Comparison of ENCODE assay signal across 25 cellular contexts in the genomic region with DNA sequence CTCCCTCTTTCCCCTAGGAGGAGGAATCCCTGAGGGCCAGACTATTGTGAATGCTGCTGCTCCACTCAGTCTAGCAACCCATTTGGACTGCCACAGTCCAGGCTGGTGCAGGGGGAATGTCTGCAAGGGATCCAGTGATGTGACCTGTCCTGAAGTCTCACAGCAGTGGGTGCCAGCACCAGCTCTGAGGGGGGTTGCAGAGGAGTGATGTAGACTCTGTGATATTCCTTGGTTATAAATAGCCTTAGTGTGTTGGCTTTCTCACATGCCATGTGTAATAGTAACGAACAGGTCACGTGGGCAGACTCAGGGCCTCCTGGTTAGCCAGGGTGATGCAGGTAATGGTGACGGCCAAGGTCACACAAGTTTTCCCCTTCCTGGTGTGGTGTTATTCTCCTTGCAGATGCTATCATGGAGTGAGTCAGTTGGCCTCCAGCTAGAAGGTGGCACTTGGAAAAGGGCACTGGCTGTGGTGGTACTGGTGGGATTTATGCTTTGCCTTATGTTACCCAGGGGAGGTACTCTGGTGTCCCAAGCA.
"Had no signal": no experiment of that assay in that cellular context is flagged by ENCODE, and none has a peak within 500 bp of the region (broad histone marks: within the 10 kb centered on the region; RNA-seq: fewer than 3 reads in every experiment).

No MANE protein-coding gene starts in this region.

- H3K27ac Mint-ChIP-seq: activated naive CD4-positive, alpha-beta T cell treated with anti-CD3 and anti-CD28 coated beads, Interleukin-2, amount 50 U/mL, for 72 hours; activated T-cell treated with anti-CD3 and anti-CD28 coated beads, Interleukin-2, amount 50 U/mL, for 24 hours; activated T-helper 17 cell treated with anti-CD3 and anti-CD28 coated beads, Interleukin-2, amount 50 U/mL, for 72 hours; dendritic cell treated with granulocyte-macrophage colony-stimulating factor and Interleukin-4, amounts not matched to agents 40 ng/mL and 50 ng/mL, for 4 days; stimulated activated naive CD8-positive, alpha-beta T cell treated with anti-CD3 and anti-CD28 coated beads, Interleukin-15, Interleukin-2, amounts not matched to agents 100 ng/mL and 50 ng/mL, for 24 hours; T-cell had no signal

- FAIRE-seq: endometrium had no signal

- H3K4me1 ChIP-seq: sigmoid colon, thyroid gland, uterus had no signal

- H3K9me3 ChIP-seq: thyroid gland had no signal

- ATAC-seq: activated naive CD4-positive, alpha-beta T cell treated with anti-CD3 and anti-CD28 coated beads, Interleukin-2, amount 50 U/mL, for 72 hours; activated T-helper 17 cell treated with anti-CD3 and anti-CD28 coated beads, Interleukin-2, amount 50 U/mL, for 72 hours; T-cell had no signal

- H3K36me3 ChIP-seq: brain microvascular endothelial cell, sigmoid colon, thyroid gland, uterus, WERI-Rb-1 had no signal

- DNase-seq: activated CD4-positive, alpha-beta T cell treated with anti-CD3 and anti-CD28 coated beads for 1 hour; activated CD4-positive, alpha-beta T cell treated with anti-CD3 and anti-CD28 coated beads, Interleukin-2, amount 50 U/mL, for 1 hour; activated CD8-positive, alpha-beta memory T cell treated with anti-CD3 and anti-CD28 coated beads for 24 hours; activated CD8-positive, alpha-beta memory T cell treated with anti-CD3 and anti-CD28 coated beads, Interleukin-2, amount 50 U/mL, for 4 hours; activated T-cell treated with anti-CD3 and anti-CD28 coated beads, Interleukin-2, amount 50 U/mL, for 24 hours; aorta; brain microvascular endothelial cell; caudate nucleus; effector CD4-positive, alpha-beta T cell; foreskin fibroblast; occipital lobe; sigmoid colon; stimulated activated CD4-positive, alpha-beta T cell treated with anti-CD3 and anti-CD28 coated beads, Interleukin-4, amount 100 ng/mL, for 24 hours; substantia nigra; T-cell; thyroid gland; uterus; WERI-Rb-1 had no signal

- H3K27me3 ChIP-seq: brain microvascular endothelial cell, hepatocyte, sigmoid colon, thyroid gland, uterus had no signal

- H3K4me3 ChIP-seq: hepatocyte, sigmoid colon, thyroid gland, uterus had no signal

- H3K4me3 Mint-ChIP-seq: activated T-cell treated with anti-CD3 and anti-CD28 coated beads, Interleukin-2, amount 50 U/mL, for 24 hours; activated T-helper 17 cell treated with anti-CD3 and anti-CD28 coated beads, Interleukin-2, amount 50 U/mL, for 72 hours; dendritic cell treated with granulocyte-macrophage colony-stimulating factor and Interleukin-4, amounts not matched to agents 40 ng/mL and 50 ng/mL, for 4 days; stimulated activated naive CD8-positive, alpha-beta T cell treated with anti-CD3 and anti-CD28 coated beads, Interleukin-15, Interleukin-2, amounts not matched to agents 100 ng/mL and 50 ng/mL, for 24 hours; T-cell; T-helper 2 cell treated with Interferon-gamma antibody and Interleukin-4, amounts not matched to agents 5 μg/mL and 100 μg/mL, for 36 hours had no signal

- H3K27ac ChIP-seq: brain microvascular endothelial cell, hepatocyte, sigmoid colon, thyroid gland, uterus, WERI-Rb-1 had no signal

- H3K4me2 ChIP-seq: hepatocyte had no signal

- H3K27me3 Mint-ChIP-seq: activated T-cell treated with anti-CD3 and anti-CD28 coated beads, Interleukin-2, amount 50 U/mL, for 24 hours; activated T-helper 17 cell treated with anti-CD3 and anti-CD28 coated beads, Interleukin-2, amount 50 U/mL, for 72 hours; dendritic cell treated with granulocyte-macrophage colony-stimulating factor and Interleukin-4, amounts not matched to agents 40 ng/mL and 50 ng/mL, for 4 days; stimulated activated naive CD8-positive, alpha-beta T cell treated with anti-CD3 and anti-CD28 coated beads, Interleukin-15, Interleukin-2, amounts not matched to agents 100 ng/mL and 50 ng/mL, for 24 hours; T-cell had no signal

- H2AFZ ChIP-seq: hepatocyte had no signal
